ENCODE assay signal across 36 cellular contexts in genomic region chr20:33303595-33303994, GRCh38. TPM values are rescaled to one million over a fixed set of nuclear protein-coding genes. Genes with fewer than 3 reads are reported as not detected.
"Had no signal": no experiment of that assay in that cellular context is flagged by ENCODE, and none has a peak within 500 bp of the region (broad histone marks: within the 10 kb centered on the region; RNA-seq: fewer than 3 reads in every experiment).

No MANE protein-coding gene starts in this region.

- H3K36me3 ChIP-seq: adrenal gland, brain microvascular endothelial cell, breast epithelium had no signal

- H3K27me3 ChIP-seq: adrenal gland, body of pancreas, brain microvascular endothelial cell, breast epithelium had no signal

- ATAC-seq: activated CD8-positive, alpha-beta T cell treated with anti-CD3 and anti-CD28 coated beads for 36 hours; activated naive CD4-positive, alpha-beta T cell treated with anti-CD3 and anti-CD28 coated beads, Interleukin-2, amount 50 U/mL, for 72 hours; activated T-cell treated with anti-CD3 and anti-CD28 coated beads, Interleukin-2, amount 50 U/mL, for 4 hours; activated T-cell treated with anti-CD3 and anti-CD28 coated beads, Interleukin-2, amount 50 U/mL, for 72 hours; activated T-helper 17 cell treated with anti-CD3 and anti-CD28 coated beads, Interleukin-2, amount 50 U/mL, for 72 hours; body of pancreas had no signal

- DNase-seq: activated B cell treated with CpG ODN at 0.5 μM for 24 hours; activated CD4-positive, alpha-beta memory T cell treated with anti-CD3 and anti-CD28 coated beads for 36 hours; activated CD4-positive, alpha-beta T cell treated with anti-CD3 and anti-CD28 coated beads for 4 hours; activated CD4-positive, alpha-beta T cell treated with anti-CD3 and anti-CD28 coated beads, Interleukin-2, amount 10 ng/mL, durations not matched to agents 24 days and 14 days; activated CD4-positive, alpha-beta T cell treated with anti-CD3 and anti-CD28 coated beads, Interleukin-2, amount 50 U/mL, for 1 hour; activated CD4-positive, alpha-beta T cell treated with anti-CD3 and anti-CD28 coated beads, Interleukin-2, amount 50 U/mL, for 4 hours; activated CD4-positive, CD25-positive, alpha-beta regulatory T cell treated with anti-CD3 and anti-CD28 coated beads, Interleukin-2, amount 50 U/mL, for 72 hours; activated CD8-positive, alpha-beta memory T cell treated with anti-CD3 and anti-CD28 coated beads, Interleukin-2, amount 50 U/mL, for 4 hours; activated CD8-positive, alpha-beta T cell treated with anti-CD3 and anti-CD28 coated beads for 36 hours; activated effector memory CD4-positive, alpha-beta T cell treated with anti-CD3 and anti-CD28 coated beads, Interleukin-2, amount 50 U/mL, for 16 hours; activated gamma-delta T cell treated with Interleukin-2 at 50 U/mL for 16 hours; activated naive CD4-positive, alpha-beta T cell; activated naive CD4-positive, alpha-beta T cell treated with anti-CD3 and anti-CD28 coated beads for 36 hours; activated naive CD4-positive, alpha-beta T cell treated with anti-CD3 and anti-CD28 coated beads, Interleukin-2, amount 50 U/mL, for 16 hours; activated naive CD8-positive, alpha-beta T cell treated with anti-CD3 and anti-CD28 coated beads for 36 hours; activated T-cell treated with anti-CD3 and anti-CD28 coated beads for 4 hours; activated T-cell treated with anti-CD3 and anti-CD28 coated beads, Interleukin-2, amount 50 U/mL, for 1 hour; activated T-cell treated with anti-CD3 and anti-CD28 coated beads, Interleukin-2, amount 50 U/mL, for 4 hours; activated T-cell treated with anti-CD3 and anti-CD28 coated beads, Interleukin-2, amount 50 U/mL, for 72 hours; adrenal gland; amniotic stem cell; aorta; body of pancreas; brain microvascular endothelial cell; central memory CD4-positive, alpha-beta T cell; T-helper 2 cell; T-helper 9 cell had no signal

- H3K4me1 ChIP-seq: adrenal gland, breast epithelium had no signal

- H3K4me3 ChIP-seq: adrenal gland, body of pancreas, breast epithelium had no signal

- H3K27ac ChIP-seq: adrenal gland, body of pancreas, brain microvascular endothelial cell, breast epithelium, VCaP had no signal

- H3K9me3 ChIP-seq: adrenal gland, body of pancreas, breast epithelium had no signal

- FAIRE-seq: astrocyte, TTC549 had no signal

RNA-seq across cellular contexts. Expression of gene BPIFB1, which starts 20.6 kb away (rescaled TPM):
- total RNA-seq: activated B cell treated with CpG ODN at 0.5 μM for 24 hours; activated CD4-positive, alpha-beta memory T cell treated with anti-CD3 and anti-CD28 coated beads for 36 hours; activated CD4-positive, alpha-beta T cell treated with anti-CD3 and anti-CD28 coated beads, Interleukin-2, amount 10 ng/mL, durations not matched to agents 24 days and 14 days; activated CD8-positive, alpha-beta memory T cell treated with anti-CD3 and anti-CD28 coated beads for 36 hours; activated CD8-positive, alpha-beta T cell treated with anti-CD3 and anti-CD28 coated beads for 36 hours; activated naive CD4-positive, alpha-beta T cell treated with anti-CD3 and anti-CD28 coated beads for 36 hours; activated naive CD4-positive, alpha-beta T cell treated with anti-CD3 and anti-CD28 coated beads, Interleukin-2, amount 50 U/mL, for 72 hours; activated naive CD8-positive, alpha-beta T cell treated with anti-CD3 and anti-CD28 coated beads for 36 hours; activated T-cell treated with anti-CD3 and anti-CD28 coated beads, Interleukin-2, amount 50 U/mL, for 4 hours; activated T-cell treated with anti-CD3 and anti-CD28 coated beads, Interleukin-2, amount 50 U/mL, for 72 hours; activated T-helper 1 cell treated with anti-CD3 and anti-CD28 coated beads, Interleukin-12 subunit alpha, Interleukin-12 subunit beta, Interleukin-2, Interleukin-4 antibody, amounts not matched to agents 30 ng/mL and 10 ng/mL and 1 ng/mL, durations not matched to agents 14 hours and 24 hours and 36 hours; activated T-helper 17 cell treated with anti-CD3 and anti-CD28 coated beads, Interleukin-2, amount 50 U/mL, for 72 hours; aorta; astrocyte; body of pancreas; cardiac septum had no signal
